In the genomic region with DNA sequence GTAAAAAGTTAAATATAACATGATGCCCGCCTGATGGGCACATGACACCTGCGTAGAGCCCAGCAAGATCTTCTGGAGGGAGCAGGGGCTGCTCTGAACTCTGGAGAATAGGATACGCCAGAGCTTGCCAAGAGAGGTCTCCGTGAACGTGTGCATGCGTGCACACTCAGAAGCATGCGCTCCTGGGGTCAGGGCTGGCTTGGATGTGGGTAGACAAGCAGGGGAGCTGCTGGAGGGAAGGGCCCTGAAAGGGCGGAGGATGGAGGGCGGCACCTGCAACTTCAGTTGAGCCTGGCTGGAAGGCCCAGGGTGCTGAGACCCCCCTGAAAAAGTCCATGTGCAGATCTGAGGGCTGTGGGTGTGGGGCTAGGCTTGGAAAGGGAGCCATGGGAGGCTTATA, we compare ENCODE assay signal across 34 cellular contexts.
"Had no signal": no experiment of that assay in that cellular context is flagged by ENCODE, and none has a peak within 500 bp of the region (broad histone marks: within the 10 kb centered on the region; RNA-seq: fewer than 3 reads in every experiment).

No MANE protein-coding gene starts in this region.

- H3K9me3 ChIP-seq: MG63 had no signal

- DNase-seq: Karpas-422, Kasumi-1, MG63, MM.1S, MV-4-11, NCI-H1048, NCI-H1092 treated with DMSO at 0.1 percent for 48 hours, NCI-H1105, NCI-H1105 treated with DMSO at 0.1 percent for 48 hours, NCI-H1417, NCI-H1417 treated with DMSO at 0.1 percent for 48 hours, NCI-H1436, NCI-H1436 treated with DMSO at 0.1 percent for 48 hours, NCI-H146, NCI-H1694, NCI-H1694 treated with DMSO at 0.1 percent for 48 hours, NCI-H187, NCI-H187 treated with DMSO at 0.1 percent for 48 hours, NCI-H1930, NCI-H2029, NCI-H2029 treated with DMSO at 0.1 percent for 48 hours, NCI-H2081, NCI-H2081 treated with DMSO at 0.1 percent for 48 hours, NCI-H2107, NCI-H2171, NCI-H2171 treated with DMSO at 0.1 percent for 48 hours, NCI-H2227 treated with DMSO at 0.1 percent for 48 hours, NCI-H226, NCI-H345, NCI-H446, NCI-H446 treated with DMSO at 0.1 percent for 48 hours, NCI-H510A, NCI-H510A treated with DMSO at 0.1 percent for 48 hours had no signal

- H3K4me3 ChIP-seq: MG63 had no signal

- H3K27me3 ChIP-seq: MG63 had no signal

- H3K27ac ChIP-seq: KMS-11 had no signal

- H3K36me3 ChIP-seq: MG63 had no signal
